22 cellular contexts compared by ENCODE assay signal in the genomic region with DNA sequence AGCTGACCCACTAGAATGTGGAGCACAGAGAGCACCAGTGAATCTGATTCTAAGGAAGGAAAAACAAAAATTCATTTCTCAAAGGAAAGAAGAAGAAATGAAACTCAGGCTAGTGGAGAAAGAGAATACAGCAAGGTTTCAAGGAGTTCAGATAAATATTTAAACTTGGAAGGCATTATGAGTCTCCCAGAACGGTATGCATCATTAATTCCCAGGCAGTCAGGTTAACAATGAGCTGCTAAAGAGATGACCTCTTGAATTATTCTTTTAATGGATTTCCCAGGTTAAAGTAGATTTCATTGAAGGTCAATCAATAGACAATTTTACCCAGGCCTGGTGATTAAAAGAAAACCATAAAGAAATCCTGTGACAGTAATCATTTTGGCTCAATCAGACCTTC.
DNase-seq lines count a peak whose midpoint lies in the region; TF ChIP-seq lines count a peak whose summit lies in the region.
"Had no signal": no experiment of that assay in that cellular context is flagged by ENCODE, and none has a peak within 500 bp of the region (broad histone marks: within the 10 kb centered on the region; RNA-seq: fewer than 3 reads in every experiment).

No MANE protein-coding gene starts in this region.

- TF ChIP-seq RAD21 in neural cell (conservative IDR thresholded peaks at IDR 0.05): no peak

- no peak for TF ChIP-seq CTCF in brain (conservative IDR thresholded peaks at IDR 0.05)
- TF ChIP-seq CTCF in neural cell (IDR thresholded peaks at IDR 0.05; ENCODE audit: poor library complexity, severe bottlenecking): no peak
- no peak for TF ChIP-seq CTCF in OCI-LY7 (conservative IDR thresholded peaks at IDR 0.05; ENCODE audit: low read length)
- TF ChIP-seq CTCF in endodermal cell (conservative IDR thresholded peaks at IDR 0.05): no peak

- H3K4me3 ChIP-seq in neural cell (ENCODE audit: low read length) (no peak overlapping the region), OCI-LY7 (ENCODE audit: low read depth, low read length, poor library complexity, severe bottlenecking) (no peak overlapping the region), endodermal cell (ENCODE audit: low read length) (no peak overlapping the region)
- H3K4me3 ChIP-seq: BLaER1 treated with 17β-estradiol and CSF1 and Interleukin-3, amounts not matched to agents 10 nM and 100 nM; HAP-1 had no signal

- H3K9me3 ChIP-seq in neural cell (ENCODE audit: low read length) (no peaks in the 10 kb centered on the region), OCI-LY7 (ENCODE audit: low read length) (no peaks in the 10 kb centered on the region), endodermal cell (ENCODE audit: control insufficient read depth, low read length) (no peaks in the 10 kb centered on the region)
- H3K9me3 ChIP-seq: BE2C; BLaER1 treated with 17β-estradiol and CSF1 and Interleukin-3, amounts not matched to agents 10 nM and 100 nM; HAP-1 had no signal

- TF ChIP-seq EP300 in neural cell (conservative IDR thresholded peaks at IDR 0.05; ENCODE audit: poor library complexity, severe bottlenecking): no peak

- BruUV-seq in OCI-LY7 (replicated peaks; lab: Mats Ljungman, UMichigan): no TSS peak

- H3K4me1 ChIP-seq in OCI-LY7 (ENCODE audit: insufficient read depth, low read length, poor library complexity, severe bottlenecking) (no peaks in the 10 kb centered on the region), endodermal cell (ENCODE audit: control insufficient read depth, insufficient read depth, low read length) (no peaks in the 10 kb centered on the region)
- H3K4me1 ChIP-seq: BE2C had no signal

- in situ Hi-C loops in ACHN (cut with HindIII; ENCODE audit: low pct_ligation_motif_present, low pct_unique_long_range_greater_than_20kb, low sequenced_read_pairs): no loop called here

- no peaks in the 10 kb centered on the region for H3K27me3 Mint-ChIP-seq in brain
- peaks cover 7% of the 10 kb centered on the region for H3K27me3 Mint-ChIP-seq in endodermal cell (ENCODE audit: insufficient read depth)

- H3K79me2 ChIP-seq in neural cell (replicated peaks; ENCODE audit: insufficient read depth, low read length) (no peaks in the 10 kb centered on the region), OCI-LY7 (ENCODE audit: insufficient read depth, low read depth, low read length) (no peaks in the 10 kb centered on the region)

- no peak overlapping the region for H3K9ac ChIP-seq in neural cell (ENCODE audit: low read length)
- no peak overlapping the region for H3K9ac ChIP-seq in endodermal cell (ENCODE audit: extremely low read depth, low read length, poor library complexity, severe bottlenecking)
- H3K9ac ChIP-seq: BLaER1 treated with 17β-estradiol and CSF1 and Interleukin-3, amounts not matched to agents 10 nM and 100 nM had no signal

- peaks cover 49% of the 10 kb centered on the region for H3K4me1 Mint-ChIP-seq in brain
- peaks cover 2% of the 10 kb centered on the region for H3K4me1 Mint-ChIP-seq in endodermal cell
- H3K4me1 Mint-ChIP-seq: CD14-positive monocyte; CD8-positive, alpha-beta memory T cell had no signal

- peaks cover 0 to 6% (median 3%) of the 10 kb centered on the region in 5 experiments for H3K9me3 Mint-ChIP-seq in brain
- no peaks in the 10 kb centered on the region for H3K9me3 Mint-ChIP-seq in endodermal cell
- H3K9me3 Mint-ChIP-seq: CD4-positive, alpha-beta T cell had no signal

- intact Hi-C loops in OCI-LY7 (cut with micrococcal nuclease; ENCODE audit: unreplicated experiment): no loop called here

- no peaks in the 10 kb centered on the region for H3F3A ChIP-seq in neural cell (ENCODE audit: insufficient read depth, low read length, poor library complexity, severe bottlenecking)

- H3K36me3 ChIP-seq in neural cell (ENCODE audit: insufficient read depth, low read length) (no peaks in the 10 kb centered on the region), OCI-LY7 (ENCODE audit: insufficient read depth, low read length) (no peaks in the 10 kb centered on the region), endodermal cell (ENCODE audit: control insufficient read depth, insufficient read depth, low read length) (no peaks in the 10 kb centered on the region)
- H3K36me3 ChIP-seq: BE2C; BLaER1 treated with 17β-estradiol and CSF1 and Interleukin-3, amounts not matched to agents 10 nM and 100 nM; HAP-1 had no signal

- peak overlapping the region in 3 of 5 experiments; percentile 63 to 90 (median 84) for H3K27ac Mint-ChIP-seq in brain
- no peak overlapping the region for H3K27ac Mint-ChIP-seq in endodermal cell
- H3K27ac Mint-ChIP-seq: CD4-positive, alpha-beta T cell; CD8-positive, alpha-beta memory T cell; HFFc6 had no signal

- H3K4me2 ChIP-seq in neural cell (ENCODE audit: low read length): no peak overlapping the region
- no peak overlapping the region for H3K4me2 ChIP-seq in OCI-LY7 (ENCODE audit: low read length)
- H3K4me2 ChIP-seq: BLaER1 treated with 17β-estradiol and CSF1 and Interleukin-3, amounts not matched to agents 10 nM and 100 nM had no signal

- H3K4me3 Mint-ChIP-seq in brain (no peak overlapping the region), endodermal cell (no peak overlapping the region)
- H3K4me3 Mint-ChIP-seq: CD14-positive monocyte; CD4-positive, alpha-beta T cell; CD8-positive, alpha-beta memory T cell; HFFc6 had no signal

- H3K9me2 ChIP-seq in neural cell (ENCODE audit: insufficient read depth, low read length): no peaks in the 10 kb centered on the region
- H3K9me2 ChIP-seq in OCI-LY7 (ENCODE audit: insufficient read depth, low read length): no peaks in the 10 kb centered on the region

- CTCF ChIA-PET in OCI-LY7 (lab: Charles Lee; ENCODE audit: unreplicated experiment): no interaction called here

- H4K20me1 ChIP-seq in neural cell (ENCODE audit: insufficient read depth): no peaks in the 10 kb centered on the region
- H4K20me1 ChIP-seq in OCI-LY7 (ENCODE audit: insufficient read depth, low read length): no peaks in the 10 kb centered on the region
- H4K20me1 ChIP-seq: BLaER1 treated with 17β-estradiol and CSF1 and Interleukin-3, amounts not matched to agents 10 nM and 100 nM had no signal

- H3K27me3 ChIP-seq in neural cell (ENCODE audit: insufficient read depth, low read depth, low read length) (no peaks in the 10 kb centered on the region), endodermal cell (ENCODE audit: control insufficient read depth, insufficient read depth, low read length, poor library complexity, severe bottlenecking) (no peaks in the 10 kb centered on the region)
- H3K27me3 ChIP-seq: BE2C; BLaER1 treated with 17β-estradiol and CSF1 and Interleukin-3, amounts not matched to agents 10 nM and 100 nM had no signal

- H3K36me3 Mint-ChIP-seq in brain (no peaks in the 10 kb centered on the region), endodermal cell (ENCODE audit: low read depth) (no peaks in the 10 kb centered on the region)
- H3K36me3 Mint-ChIP-seq: CD14-positive monocyte; CD8-positive, alpha-beta memory T cell had no signal

- DNase-seq in ACHN (peak; percentile 18), kidney tubule cell (ENCODE audit: low spot score) (peak; percentile 65), NCI-H2171 treated with DMSO at 0.1 percent for 48 hours (lab: John Stamatoyannopoulos, UW) (no peak), OCI-LY7 (ENCODE audit: low spot score) (no peak), endodermal cell (no peak)
- DNase-seq in effector CD8-positive, alpha-beta T cell (lab: John Stamatoyannopoulos, UW): no peak
- DNase-seq: AML-193; BE2C; Calu3; CD4-positive, alpha-beta T cell; CD8-positive, alpha-beta memory T cell; DMS53; DMS79 treated with DMSO at 0.1 percent for 48 hours; GF-D8; GOT3; HFFc6 had no signal

- no peak overlapping the region for H2AFZ ChIP-seq in neural cell (ENCODE audit: low read depth, low read length)
- H2AFZ ChIP-seq in OCI-LY7 (ENCODE audit: low read length): no peak overlapping the region

- POLR2A ChIA-PET in OCI-LY7 (lab: Charles Lee): no interaction called here

- peak overlapping the region; percentile 84 for H3K27ac ChIP-seq in neural cell (ENCODE audit: low read length)
- no peak overlapping the region for H3K27ac ChIP-seq in OCI-LY7 (ENCODE audit: low read depth, low read length, poor library complexity, severe bottlenecking)
- H3K27ac ChIP-seq in endodermal cell (ENCODE audit: low read depth, low read length): no peak overlapping the region
- H3K27ac ChIP-seq: 22Rv1; BLaER1 treated with 17β-estradiol and CSF1 and Interleukin-3, amounts not matched to agents 10 nM and 100 nM had no signal

- 82 to 88% methylated on average over 1 of the region's 1 CpG for WGBS in endodermal cell (ENCODE audit: insufficient coverage in 1 of 2, insufficient read length in 1 of 2), 2 experiments

TF ChIP-seq in neural cell, 6 proteins besides CTCF, POLR2A, EP300 and RAD21:
- TF ChIP-seq SMC3 (conservative IDR thresholded peaks at IDR 0.05; ENCODE audit: poor library complexity) (no peak), EZH2 (IDR thresholded peaks at IDR 0.05; ENCODE audit: borderline replicate concordance, insufficient read depth, low read length, poor library complexity, severe bottlenecking) (no peak), POLR2AphosphoS5 (IDR thresholded peaks at IDR 0.05) (no peak), TAF1 (IDR thresholded peaks at IDR 0.05; ENCODE audit: low read depth) (no peak), MXI1 (conservative IDR thresholded peaks at IDR 0.05; ENCODE audit: poor library complexity, severe bottlenecking) (no peak)
- TF ChIP-seq, protein P1, sequence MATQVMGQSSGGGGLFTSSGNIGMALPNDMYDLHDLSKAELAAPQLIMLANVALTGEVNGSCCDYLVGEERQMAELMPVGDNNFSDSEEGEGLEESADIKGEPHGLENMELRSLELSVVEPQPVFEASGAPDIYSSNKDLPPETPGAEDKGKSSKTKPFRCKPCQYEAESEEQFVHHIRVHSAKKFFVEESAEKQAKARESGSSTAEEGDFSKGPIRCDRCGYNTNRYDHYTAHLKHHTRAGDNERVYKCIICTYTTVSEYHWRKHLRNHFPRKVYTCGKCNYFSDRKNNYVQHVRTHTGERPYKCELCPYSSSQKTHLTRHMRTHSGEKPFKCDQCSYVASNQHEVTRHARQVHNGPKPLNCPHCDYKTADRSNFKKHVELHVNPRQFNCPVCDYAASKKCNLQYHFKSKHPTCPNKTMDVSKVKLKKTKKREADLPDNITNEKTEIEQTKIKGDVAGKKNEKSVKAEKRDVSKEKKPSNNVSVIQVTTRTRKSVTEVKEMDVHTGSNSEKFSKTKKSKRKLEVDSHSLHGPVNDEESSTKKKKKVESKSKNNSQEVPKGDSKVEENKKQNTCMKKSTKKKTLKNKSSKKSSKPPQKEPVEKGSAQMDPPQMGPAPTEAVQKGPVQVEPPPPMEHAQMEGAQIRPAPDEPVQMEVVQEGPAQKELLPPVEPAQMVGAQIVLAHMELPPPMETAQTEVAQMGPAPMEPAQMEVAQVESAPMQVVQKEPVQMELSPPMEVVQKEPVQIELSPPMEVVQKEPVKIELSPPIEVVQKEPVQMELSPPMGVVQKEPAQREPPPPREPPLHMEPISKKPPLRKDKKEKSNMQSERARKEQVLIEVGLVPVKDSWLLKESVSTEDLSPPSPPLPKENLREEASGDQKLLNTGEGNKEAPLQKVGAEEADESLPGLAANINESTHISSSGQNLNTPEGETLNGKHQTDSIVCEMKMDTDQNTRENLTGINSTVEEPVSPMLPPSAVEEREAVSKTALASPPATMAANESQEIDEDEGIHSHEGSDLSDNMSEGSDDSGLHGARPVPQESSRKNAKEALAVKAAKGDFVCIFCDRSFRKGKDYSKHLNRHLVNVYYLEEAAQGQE (IDR thresholded peaks at IDR 0.05; ENCODE audit: borderline replicate concordance): no peak

Comparison
In these comparisons a context has a peak if more than half of its experiments do, and no peak if none do; other contexts are left out.
1. DNase-seq: peak in ACHN (single experiment) and kidney tubule cell (single experiment); none in NCI-H2171 treated with DMSO at 0.1 percent for 48 hours (single experiment), effector CD8-positive, alpha-beta T cell (single experiment), OCI-LY7 (single experiment) and endodermal cell (single experiment).